ENCODE assay signal across 1 cellular context in genomic region chr17:79777844-79778503, GRCh38.
TF ChIP-seq lines count a peak whose summit lies in the region.

Gene CBX2, plus strand, starts transcription at chr17:79778148. Its CDS starts 88 bp downstream, at chr17:79778236.

TF ChIP-seq in HepG2, 621 proteins besides CTCF, POLR2A, EP300 and RAD21 (continued from another document):
- TF ChIP-seq JARID2 (CRISPR knock-in tag; IDR thresholded peaks at IDR 0.05; ENCODE audit: insufficient replicate concordance) (no peak), SRSF1 (optimal IDR thresholded peaks at IDR 0.05; ENCODE audit: low read depth, low read length) (peak; percentile 18), PHF21A (CRISPR knock-in tag; IDR thresholded peaks at IDR 0.05) (no peak), ZNF768 (CRISPR knock-in tag; IDR thresholded peaks at IDR 0.05) (peak; percentile 15; the same call in 1 of the 2 replicates), U2AF2 (IDR thresholded peaks at IDR 0.05; ENCODE audit: low read depth, low read length) (no peak), ZNF777 (CRISPR knock-in tag; IDR thresholded peaks at IDR 0.05) (peak; percentile 80; the same call in 1 of the 2 replicates), ZNF33A (CRISPR knock-in tag; IDR thresholded peaks at IDR 0.05; ENCODE audit: borderline replicate concordance) (no peak), ZBTB1 (CRISPR knock-in tag; IDR thresholded peaks at IDR 0.05; ENCODE audit: borderline replicate concordance) (no peak), MAZ (IDR thresholded peaks at IDR 0.05; ENCODE audit: borderline replicate concordance, low read depth, low read length) (no peak), MAZ (CRISPR knock-in tag; IDR thresholded peaks at IDR 0.05; ENCODE audit: low read depth) (0 out of 2 replicates have a peak, but pooled peaks have one; percentile 13), HDAC1 (CRISPR knock-in tag; IDR thresholded peaks at IDR 0.05) (peak; percentile 4; the same call in 1 of the 2 replicates), ZC3H13 (CRISPR knock-in tag; IDR thresholded peaks at IDR 0.05) (no peak), UBTF (CRISPR knock-in tag; IDR thresholded peaks at IDR 0.05) (0 out of 2 replicates have a peak, but pooled peaks have one; percentile 2), ZNF574 (CRISPR knock-in tag; IDR thresholded peaks at IDR 0.05) (peak; percentile 43; the same call in 1 of the 2 replicates), ZNF7 (CRISPR knock-in tag; IDR thresholded peaks at IDR 0.05) (no peak), ZFP41 (CRISPR knock-in tag; IDR thresholded peaks at IDR 0.05; ENCODE audit: borderline replicate concordance) (no peak), ARID4A (CRISPR knock-in tag; IDR thresholded peaks at IDR 0.05; ENCODE audit: borderline replicate concordance) (peak; percentile 62; the same call in 1 of the 2 replicates), ZNF263 (CRISPR knock-in tag; IDR thresholded peaks at IDR 0.05) (0 out of 2 replicates have a peak, but pooled peaks have one; percentile 37), HNRNPLL (IDR thresholded peaks at IDR 0.05; ENCODE audit: low read depth, low read length, poor library complexity, severe bottlenecking) (peak; percentile 56), ZFP82 (CRISPR knock-in tag; IDR thresholded peaks at IDR 0.05; ENCODE audit: borderline replicate concordance) (peak; percentile 74; the same call in 1 of the 2 replicates), ZNF329 (CRISPR knock-in tag; IDR thresholded peaks at IDR 0.05; ENCODE audit: low read depth) (0 out of 2 replicates have a peak, but pooled peaks have one; percentile 43), ZNF564 (CRISPR knock-in tag; IDR thresholded peaks at IDR 0.05) (no peak), POLR2AphosphoS5 (IDR thresholded peaks at IDR 0.05; ENCODE audit: low read depth, low read length) (peak; percentile 40; the same call in 1 of the 2 replicates), ZMAT3 (CRISPR knock-in tag; conservative IDR thresholded peaks at IDR 0.05) (0 out of 2 replicates have a peak, but pooled peaks have one; percentile 33), ZNF784 (CRISPR knock-in tag; IDR thresholded peaks at IDR 0.05; ENCODE audit: borderline replicate concordance) (no peak), SKI (IDR thresholded peaks at IDR 0.05; ENCODE audit: partially characterized antibody) (peak; percentile 32), POLR2G (IDR thresholded peaks at IDR 0.05; ENCODE audit: low read depth, low read length) (peak; percentile 64), NCOA2 (CRISPR knock-in tag; IDR thresholded peaks at IDR 0.05) (no peak), PHF8 (CRISPR knock-in tag; IDR thresholded peaks at IDR 0.05) (peak; percentile 45; the same call in 1 of the 2 replicates), KAT2B (IDR thresholded peaks at IDR 0.05; ENCODE audit: borderline replicate concordance, low read depth, low read length) (no peak), CREBL2 (CRISPR knock-in tag; IDR thresholded peaks at IDR 0.05; ENCODE audit: borderline replicate concordance) (0 out of 2 replicates have a peak, but pooled peaks have one; percentile 44), ELK4 (CRISPR knock-in tag; IDR thresholded peaks at IDR 0.05; ENCODE audit: borderline replicate concordance) (no peak), ZSCAN5A (CRISPR knock-in tag; IDR thresholded peaks at IDR 0.05; ENCODE audit: borderline replicate concordance) (no peak), NFYB (CRISPR knock-in tag; IDR thresholded peaks at IDR 0.05) (peak; percentile 31; the same call in 1 of the 2 replicates), MXI1 (IDR thresholded peaks at IDR 0.05; ENCODE audit: borderline replicate concordance, low read depth, low read length) (0 out of 3 replicates have a peak, but pooled peaks have one; percentile 17), ARNT2 (CRISPR knock-in tag; IDR thresholded peaks at IDR 0.05; ENCODE audit: low read depth) (peak; percentile 18; the same call in 1 of the 2 replicates)
